In the genomic region with DNA sequence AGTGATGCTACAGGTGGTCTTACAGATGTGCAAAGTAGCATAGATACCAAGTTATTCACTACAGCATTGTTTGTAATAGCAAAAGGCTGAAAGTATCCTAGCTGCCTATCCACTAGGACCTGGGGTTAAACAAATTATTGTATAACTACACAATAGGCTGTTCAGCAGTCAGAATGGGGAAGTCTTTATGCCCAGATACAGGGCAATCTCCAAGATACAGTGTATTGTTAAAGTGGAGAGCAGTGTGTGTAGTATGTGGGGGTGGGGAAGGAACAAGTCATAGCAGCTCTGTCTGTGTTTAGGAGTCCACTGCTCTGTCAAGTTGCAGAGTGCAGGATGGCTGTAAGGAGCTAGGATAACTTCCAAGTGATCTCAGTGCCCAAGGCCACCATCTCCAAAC, we compare ENCODE assay signal across 19 cellular contexts. TPM values are rescaled to one million over a fixed set of nuclear protein-coding genes. Genes with fewer than 3 reads are reported as not detected.
"Had no signal": no experiment of that assay in that cellular context is flagged by ENCODE, and none has a peak within 500 bp of the region (broad histone marks: within the 10 kb centered on the region; RNA-seq: fewer than 3 reads in every experiment).

No MANE protein-coding gene starts in this region.

- H3K27ac ChIP-seq: epithelial cell of prostate, sigmoid colon, spleen, suprapubic skin had no signal

- H3K27me3 ChIP-seq: sigmoid colon, spleen, suprapubic skin had no signal

- H3K27me3 Mint-ChIP-seq: activated CD4-positive, alpha-beta T cell treated with anti-CD3 and anti-CD28 coated beads, Interleukin-2, amount 10 ng/mL, durations not matched to agents 7 days and 5 days; effector memory CD8-positive, alpha-beta T cell; stimulated activated naive CD8-positive, alpha-beta T cell treated with anti-CD3 and anti-CD28 coated beads, Interleukin-15, Interleukin-2, amounts not matched to agents 100 ng/mL and 50 ng/mL, for 24 hours had no signal

- H3K9me3 ChIP-seq: sigmoid colon, spleen, suprapubic skin had no signal

- DNase-seq: activated CD4-positive, alpha-beta T cell treated with anti-CD3 and anti-CD28 coated beads, Interleukin-2, amount 10 ng/mL, durations not matched to agents 7 days and 5 days; activated naive CD4-positive, alpha-beta T cell treated with Interleukin-2 at 50 U/mL for 16 hours; anterior cingulate cortex; cerebellar nuclear complex; effector memory CD8-positive, alpha-beta T cell; head of caudate nucleus; immature natural killer cell; nephron progenitor cell; sigmoid colon; spleen; T-helper 2 cell; trophoblast cell had no signal

- H3K27ac Mint-ChIP-seq: effector memory CD8-positive, alpha-beta T cell; immature natural killer cell; nephron progenitor cell had no signal

- ATAC-seq: effector memory CD8-positive, alpha-beta T cell had no signal

- H3K4me3 ChIP-seq: sigmoid colon, spleen, suprapubic skin had no signal

- H3K9me3 Mint-ChIP-seq: activated CD4-positive, alpha-beta T cell treated with anti-CD3 and anti-CD28 coated beads, Interleukin-2, amount 10 ng/mL, durations not matched to agents 7 days and 5 days; effector memory CD8-positive, alpha-beta T cell; immature natural killer cell; nephron progenitor cell; stimulated activated naive CD8-positive, alpha-beta T cell treated with anti-CD3 and anti-CD28 coated beads, Interleukin-15, Interleukin-2, amounts not matched to agents 100 ng/mL and 50 ng/mL, for 24 hours had no signal

- H3K36me3 ChIP-seq: sigmoid colon, suprapubic skin had no signal

- H3K4me3 Mint-ChIP-seq: activated CD4-positive, alpha-beta T cell treated with anti-CD3 and anti-CD28 coated beads, Interleukin-2, amount 10 ng/mL, durations not matched to agents 7 days and 5 days; effector memory CD8-positive, alpha-beta T cell; immature natural killer cell; nephron progenitor cell; stimulated activated naive CD8-positive, alpha-beta T cell treated with anti-CD3 and anti-CD28 coated beads, Interleukin-15, Interleukin-2, amounts not matched to agents 100 ng/mL and 50 ng/mL, for 24 hours had no signal

RNA-seq across cellular contexts. Expression of a gene that starts 15.7 kb away (rescaled TPM):
- total RNA-seq: activated CD4-positive, alpha-beta T cell treated with anti-CD3 and anti-CD28 coated beads, Interleukin-2, amount 10 ng/mL, durations not matched to agents 7 days and 5 days; activated CD8-positive, alpha-beta memory T cell treated with anti-CD3 and anti-CD28 coated beads for 36 hours; frontal cortex; lower leg skin; osteoblast; suprapubic skin had no signal
